ENCODE assay signal across 1 cellular context in genomic region chr15:84911879-84912660, GRCh38.
TF ChIP-seq lines count a peak whose summit lies in the region.

No MANE protein-coding gene starts in this region.

TF ChIP-seq in HepG2, 621 proteins besides CTCF, POLR2A, EP300 and RAD21 (continued from another document):
- TF ChIP-seq HNF4A (CRISPR knock-in tag; IDR thresholded peaks at IDR 0.05) (peak; percentile 37; the same call in 1 of the 2 replicates), RCOR2 (CRISPR knock-in tag; IDR thresholded peaks at IDR 0.05) (peak; percentile 60), LCORL (IDR thresholded peaks at IDR 0.05) (no peak), LCORL (CRISPR knock-in tag; IDR thresholded peaks at IDR 0.05) (peak; percentile 65; the same call in 1 of the 2 replicates), MXI1 (IDR thresholded peaks at IDR 0.05; ENCODE audit: borderline replicate concordance, low read depth, low read length) (peak; percentile 20; the same call in 1 of the 3 replicates), FOSL1 (CRISPR knock-in tag; IDR thresholded peaks at IDR 0.05; ENCODE audit: borderline replicate concordance) (peak; percentile 41; the same call in 1 of the 2 replicates), RBFOX2 (IDR thresholded peaks at IDR 0.05; ENCODE audit: low read depth, low read length) (peak; percentile 69; the same call in 1 of the 2 replicates), WIZ (CRISPR knock-in tag; IDR thresholded peaks at IDR 0.05) (no peak), ZMYM3 (CRISPR knock-in tag; IDR thresholded peaks at IDR 0.05) (peak; percentile 17; the same call in 1 of the 2 replicates), ZNF839 (CRISPR knock-in tag; IDR thresholded peaks at IDR 0.05; ENCODE audit: borderline replicate concordance) (no peak)
- TF ChIP-seq, protein P1, sequence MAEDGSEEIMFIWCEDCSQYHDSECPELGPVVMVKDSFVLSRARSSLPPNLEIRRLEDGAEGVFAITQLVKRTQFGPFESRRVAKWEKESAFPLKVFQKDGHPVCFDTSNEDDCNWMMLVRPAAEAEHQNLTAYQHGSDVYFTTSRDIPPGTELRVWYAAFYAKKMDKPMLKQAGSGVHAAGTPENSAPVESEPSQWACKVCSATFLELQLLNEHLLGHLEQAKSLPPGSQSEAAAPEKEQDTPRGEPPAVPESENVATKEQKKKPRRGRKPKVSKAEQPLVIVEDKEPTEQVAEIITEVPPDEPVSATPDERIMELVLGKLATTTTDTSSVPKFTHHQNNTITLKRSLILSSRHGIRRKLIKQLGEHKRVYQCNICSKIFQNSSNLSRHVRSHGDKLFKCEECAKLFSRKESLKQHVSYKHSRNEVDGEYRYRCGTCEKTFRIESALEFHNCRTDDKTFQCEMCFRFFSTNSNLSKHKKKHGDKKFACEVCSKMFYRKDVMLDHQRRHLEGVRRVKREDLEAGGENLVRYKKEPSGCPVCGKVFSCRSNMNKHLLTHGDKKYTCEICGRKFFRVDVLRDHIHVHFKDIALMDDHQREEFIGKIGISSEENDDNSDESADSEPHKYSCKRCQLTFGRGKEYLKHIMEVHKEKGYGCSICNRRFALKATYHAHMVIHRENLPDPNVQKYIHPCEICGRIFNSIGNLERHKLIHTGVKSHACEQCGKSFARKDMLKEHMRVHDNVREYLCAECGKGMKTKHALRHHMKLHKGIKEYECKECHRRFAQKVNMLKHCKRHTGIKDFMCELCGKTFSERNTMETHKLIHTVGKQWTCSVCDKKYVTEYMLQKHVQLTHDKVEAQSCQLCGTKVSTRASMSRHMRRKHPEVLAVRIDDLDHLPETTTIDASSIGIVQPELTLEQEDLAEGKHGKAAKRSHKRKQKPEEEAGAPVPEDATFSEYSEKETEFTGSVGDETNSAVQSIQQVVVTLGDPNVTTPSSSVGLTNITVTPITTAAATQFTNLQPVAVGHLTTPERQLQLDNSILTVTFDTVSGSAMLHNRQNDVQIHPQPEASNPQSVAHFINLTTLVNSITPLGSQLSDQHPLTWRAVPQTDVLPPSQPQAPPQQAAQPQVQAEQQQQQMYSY (CRISPR knock-in tag; IDR thresholded peaks at IDR 0.05) = peak; percentile 50; the same call in 1 of the 2 replicates
- TF ChIP-seq, protein P2, sequence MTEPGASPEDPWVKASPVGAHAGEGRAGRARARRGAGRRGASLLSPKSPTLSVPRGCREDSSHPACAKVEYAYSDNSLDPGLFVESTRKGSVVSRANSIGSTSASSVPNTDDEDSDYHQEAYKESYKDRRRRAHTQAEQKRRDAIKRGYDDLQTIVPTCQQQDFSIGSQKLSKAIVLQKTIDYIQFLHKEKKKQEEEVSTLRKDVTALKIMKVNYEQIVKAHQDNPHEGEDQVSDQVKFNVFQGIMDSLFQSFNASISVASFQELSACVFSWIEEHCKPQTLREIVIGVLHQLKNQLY (CRISPR knock-in tag; IDR thresholded peaks at IDR 0.05) = peak; percentile 57; the same call in 1 of the 2 replicates
- TF ChIP-seq, protein P3, sequence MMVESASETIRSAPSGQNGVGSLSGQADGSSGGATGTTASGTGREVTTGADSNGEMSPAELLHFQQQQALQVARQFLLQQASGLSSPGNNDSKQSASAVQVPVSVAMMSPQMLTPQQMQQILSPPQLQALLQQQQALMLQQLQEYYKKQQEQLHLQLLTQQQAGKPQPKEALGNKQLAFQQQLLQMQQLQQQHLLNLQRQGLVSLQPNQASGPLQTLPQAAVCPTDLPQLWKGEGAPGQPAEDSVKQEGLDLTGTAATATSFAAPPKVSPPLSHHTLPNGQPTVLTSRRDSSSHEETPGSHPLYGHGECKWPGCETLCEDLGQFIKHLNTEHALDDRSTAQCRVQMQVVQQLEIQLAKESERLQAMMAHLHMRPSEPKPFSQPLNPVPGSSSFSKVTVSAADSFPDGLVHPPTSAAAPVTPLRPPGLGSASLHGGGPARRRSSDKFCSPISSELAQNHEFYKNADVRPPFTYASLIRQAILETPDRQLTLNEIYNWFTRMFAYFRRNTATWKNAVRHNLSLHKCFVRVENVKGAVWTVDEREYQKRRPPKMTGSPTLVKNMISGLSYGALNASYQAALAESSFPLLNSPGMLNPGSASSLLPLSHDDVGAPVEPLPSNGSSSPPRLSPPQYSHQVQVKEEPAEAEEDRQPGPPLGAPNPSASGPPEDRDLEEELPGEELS (CRISPR knock-in tag; IDR thresholded peaks at IDR 0.05) = peak; percentile 29; the same call in 1 of the 2 replicates
- TF ChIP-seq, protein P4, sequence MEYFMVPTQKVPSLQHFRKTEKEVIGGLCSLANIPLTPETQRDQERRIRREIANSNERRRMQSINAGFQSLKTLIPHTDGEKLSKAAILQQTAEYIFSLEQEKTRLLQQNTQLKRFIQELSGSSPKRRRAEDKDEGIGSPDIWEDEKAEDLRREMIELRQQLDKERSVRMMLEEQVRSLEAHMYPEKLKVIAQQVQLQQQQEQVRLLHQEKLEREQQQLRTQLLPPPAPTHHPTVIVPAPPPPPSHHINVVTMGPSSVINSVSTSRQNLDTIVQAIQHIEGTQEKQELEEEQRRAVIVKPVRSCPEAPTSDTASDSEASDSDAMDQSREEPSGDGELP (IDR thresholded peaks at IDR 0.05; ENCODE audit: borderline replicate concordance, low read depth) = peak; percentile 82
